ENCODE assay signal across 24 cellular contexts in the genomic region with DNA sequence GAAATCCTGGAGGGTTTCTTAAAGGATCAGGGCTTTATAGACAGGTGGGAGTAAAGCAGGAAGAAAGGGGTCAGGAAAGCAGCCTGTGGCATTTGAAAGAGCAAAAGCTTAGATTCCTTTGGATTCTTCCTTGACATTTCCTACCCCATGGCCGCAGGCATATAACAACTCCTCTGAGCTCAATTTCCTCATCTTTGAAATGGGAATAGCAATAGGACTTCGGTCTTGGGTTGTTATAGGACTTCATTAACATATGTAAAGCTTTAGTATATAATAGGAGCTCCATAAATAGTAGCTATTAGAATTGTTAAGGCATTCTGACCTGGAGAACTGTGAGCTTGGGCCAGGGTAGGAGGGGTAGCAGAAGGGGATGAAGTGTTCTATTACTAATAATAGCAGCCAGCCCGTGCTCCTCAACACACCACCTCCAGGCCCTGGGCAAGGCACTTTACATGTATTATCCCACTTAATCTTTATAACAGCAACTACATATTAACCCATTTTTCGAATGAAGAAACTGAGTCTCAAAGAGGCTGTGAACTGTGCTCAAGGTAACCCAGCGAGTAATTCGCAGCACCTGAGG. TPM values are rescaled to one million over a fixed set of nuclear protein-coding genes. Genes with fewer than 3 reads are reported as not detected.
DNase-seq lines count a peak whose midpoint lies in the region; ATAC-seq and TF ChIP-seq lines count a peak whose summit lies in the region.
"Had no signal": no experiment of that assay in that cellular context is flagged by ENCODE, and none has a peak within 500 bp of the region (broad histone marks: within the 10 kb centered on the region; RNA-seq: fewer than 3 reads in every experiment).

No MANE protein-coding gene starts in this region.

- no peaks in the 10 kb centered on the region for H3K27me3 ChIP-seq in cardiac muscle cell
- H3K27me3 ChIP-seq in lower lobe of right lung (ENCODE audit: low read depth) = no peaks in the 10 kb centered on the region
- no peaks in the 10 kb centered on the region for H3K27me3 ChIP-seq in thoracic aorta (replicated peaks; ENCODE audit: insufficient read depth)
- H3K27me3 ChIP-seq in suprapubic skin = no peaks in the 10 kb centered on the region
- H3K27me3 ChIP-seq: foreskin keratinocyte, Peyer's patch, tibial nerve had no signal

- H3K36me3 Mint-ChIP-seq in WTC11 = no peaks in the 10 kb centered on the region
- H3K36me3 Mint-ChIP-seq: activated naive CD4-positive, alpha-beta T cell treated with anti-CD3 and anti-CD28 coated beads, Interleukin-2, amount 50 U/mL, for 72 hours; natural killer cell treated with Interleukin-12 subunit alpha and Interleukin-12 subunit beta and Interleukin-15 and Interleukin-18, amount 100 ng/mL, for 72 hours had no signal

- H3K4me1 ChIP-seq in cardiac muscle cell (ENCODE audit: low read depth) (peaks cover 45% of the 10 kb centered on the region), lower lobe of right lung (peaks cover 49% of the 10 kb centered on the region), thoracic aorta (ENCODE audit: control insufficient read depth in 1 of 2, low read depth in 2 of 2) (peaks cover 36 to 56% of the 10 kb centered on the region in 2 donors), suprapubic skin (peaks cover 47% of the 10 kb centered on the region)

- intact Hi-C loops in Right ventricle myocardium inferior (cut with DNase I) = loop anchor here (5.0 kb wide), 2 partner anchors 38 to 58 kb away; no protein-coding TSS in a partner anchor
- intact Hi-C loops in lower lobe of right lung (cut with DNase I) = no loop called here

- H3K9me3 Mint-ChIP-seq in WTC11 = no peaks in the 10 kb centered on the region
- H3K9me3 Mint-ChIP-seq: activated naive CD4-positive, alpha-beta T cell treated with anti-CD3 and anti-CD28 coated beads, Interleukin-2, amount 50 U/mL, for 72 hours; natural killer cell treated with Interleukin-12 subunit alpha and Interleukin-12 subunit beta and Interleukin-15 and Interleukin-18, amount 100 ng/mL, for 72 hours; T-helper 2 cell treated with Interferon-gamma antibody and Interleukin-4, amounts not matched to agents 5 μg/mL and 100 μg/mL, for 36 hours had no signal

- TF ChIP-seq CTCF in cardiac muscle cell (IDR thresholded peaks at IDR 0.05; ENCODE audit: low read depth, low read length) = no peak
- no peak for TF ChIP-seq CTCF in WTC11 (IDR thresholded peaks at IDR 0.05)
- no peak for TF ChIP-seq CTCF in lower lobe of right lung (IDR thresholded peaks at IDR 0.05)
- no peak for TF ChIP-seq CTCF in thoracic aorta (IDR thresholded peaks at IDR 0.05)
- no peak for TF ChIP-seq CTCF in suprapubic skin (IDR thresholded peaks at IDR 0.05)
- no peak for TF ChIP-seq CTCF in GM10248 (IDR thresholded peaks at IDR 0.05; ENCODE audit: control extremely low read depth, extremely low read depth, low read depth, missing control alignments)

- POLR2A ChIA-PET in WTC11 (lab: Charles Lee) = interaction anchor here (0.6 to 1.2 kb wide), 2 partner anchors 11 to 361 kb away, joined by 4 read pairs; partner anchors contain the start of gene ZFP36L2
- POLR2A ChIA-PET in GM10248 (lab: Yijun Ruan, JAX) = no interaction called here

- peak overlapping the region; percentile 94 for H3K27ac Mint-ChIP-seq in WTC11
- H3K27ac Mint-ChIP-seq: activated naive CD4-positive, alpha-beta T cell treated with anti-CD3 and anti-CD28 coated beads, Interleukin-2, amount 50 U/mL, for 72 hours; natural killer cell treated with Interleukin-12 subunit alpha and Interleukin-12 subunit beta and Interleukin-15 and Interleukin-18, amount 100 ng/mL, for 72 hours; T-helper 2 cell treated with Interferon-gamma antibody and Interleukin-4, amounts not matched to agents 5 μg/mL and 100 μg/mL, for 36 hours had no signal

- no peak for TF ChIP-seq POLR2A in suprapubic skin (IDR thresholded peaks at IDR 0.05)

- no peak for DNase-seq in cardiac muscle cell (ENCODE audit: low read depth in 1 of 2, low spot score in 1 of 2)
- DNase-seq in Right ventricle myocardium inferior (ENCODE audit: missing footprints) = no peak
- DNase-seq in WTC11 (ENCODE audit: low spot score) = no peak
- DNase-seq in lower lobe of right lung = peak; percentile 3
- DNase-seq in thoracic aorta (ENCODE audit: low spot score) = no peak
- no peak for DNase-seq in suprapubic skin (ENCODE audit: low spot score in 2 of 2)
- no peak for DNase-seq in GM10248 (ENCODE audit: extremely low spot score)
- DNase-seq: activated CD4-positive, alpha-beta T cell treated with anti-CD3 and anti-CD28 coated beads, Interleukin-2, amount 50 U/mL, for 1 hour; Caco-2; cerebellar nuclear complex; foreskin keratinocyte; GOT3; NCI-H2081 treated with DMSO at 0.1 percent for 48 hours; NCI-H510A treated with DMSO at 0.1 percent for 48 hours; Peyer's patch; stimulated activated naive CD4-positive, alpha-beta T cell; WERI-Rb-1 had no signal

- H3K4me3 Mint-ChIP-seq in WTC11 = no peak overlapping the region
- H3K4me3 Mint-ChIP-seq: natural killer cell treated with Interleukin-12 subunit alpha and Interleukin-12 subunit beta and Interleukin-15 and Interleukin-18, amount 100 ng/mL, for 72 hours; T-helper 2 cell treated with Interferon-gamma antibody and Interleukin-4, amounts not matched to agents 5 μg/mL and 100 μg/mL, for 36 hours had no signal

- H3K36me3 ChIP-seq in cardiac muscle cell (no peaks in the 10 kb centered on the region), lower lobe of right lung (no peaks in the 10 kb centered on the region), thoracic aorta (no peaks in the 10 kb centered on the region), suprapubic skin (no peaks in the 10 kb centered on the region)
- H3K36me3 ChIP-seq: Peyer's patch, prostate gland, tibial nerve, WERI-Rb-1 had no signal

- no peak for ATAC-seq in Right ventricle myocardium inferior
- ATAC-seq in WTC11 = no peak
- ATAC-seq in lower lobe of right lung = no peak
- no peak for ATAC-seq in thoracic aorta (ENCODE audit: insufficient number of reproducible peaks, low FRiP score, low read depth)
- no peak for ATAC-seq in HG03095 (IDR thresholded peaks at IDR 0.05; ENCODE audit: unreplicated experiment)
- ATAC-seq: activated naive CD4-positive, alpha-beta T cell treated with anti-CD3 and anti-CD28 coated beads, Interleukin-2, amount 50 U/mL, for 72 hours; foreskin keratinocyte; natural killer cell treated with Interleukin-12 subunit alpha and Interleukin-12 subunit beta and Interleukin-15 and Interleukin-18, amount 100 ng/mL, for 72 hours had no signal

- 88% methylated on average over 6 of the region's 6 CpGs for WGBS in suprapubic skin

- H3K9me3 ChIP-seq in cardiac muscle cell (ENCODE audit: low read depth) (no peaks in the 10 kb centered on the region), lower lobe of right lung (no peaks in the 10 kb centered on the region), thoracic aorta (no peaks in the 10 kb centered on the region), suprapubic skin (no peaks in the 10 kb centered on the region)
- H3K9me3 ChIP-seq: Caco-2, Peyer's patch, prostate gland, tibial nerve had no signal

- H3K27ac ChIP-seq in cardiac muscle cell (peak overlapping the region; percentile 77), lower lobe of right lung (no peak overlapping the region), thoracic aorta (peak overlapping the region; percentile 76 to 98), suprapubic skin (no peak overlapping the region)
- H3K27ac ChIP-seq: 22Rv1, foreskin keratinocyte, Peyer's patch, prostate gland, WERI-Rb-1 had no signal

- H3K4me1 Mint-ChIP-seq in WTC11 = peaks cover 66% of the 10 kb centered on the region

- H3K27me3 Mint-ChIP-seq in WTC11 (ENCODE audit: low read depth) = no peaks in the 10 kb centered on the region
- H3K27me3 Mint-ChIP-seq: natural killer cell treated with Interleukin-12 subunit alpha and Interleukin-12 subunit beta and Interleukin-15 and Interleukin-18, amount 100 ng/mL, for 72 hours had no signal

- H3K4me3 ChIP-seq in cardiac muscle cell = no peak overlapping the region
- H3K4me3 ChIP-seq in lower lobe of right lung = no peak overlapping the region
- no peak overlapping the region for H3K4me3 ChIP-seq in thoracic aorta
- no peak overlapping the region for H3K4me3 ChIP-seq in suprapubic skin
- H3K4me3 ChIP-seq: Peyer's patch, prostate gland, tibial nerve had no signal

- CTCF ChIA-PET in WTC11 (lab: Charles Lee) (interaction anchor here (0.6 to 4.1 kb wide), 9 partner anchors 9 to 357 kb away, joined by 3 to 29 read pairs (median 8); partner anchors contain the start of gene ZFP36L2), GM10248 (lab: Yijun Ruan, JAX) (interaction anchor here (0.7 to 1.2 kb wide), 6 partner anchors 9 to 362 kb away, joined by 3 to 5 read pairs (median 4); no protein-coding TSS in a partner anchor)

- no peak for TF ChIP-seq EP300 in suprapubic skin (IDR thresholded peaks at IDR 0.05)

TF ChIP-seq in WTC11, 78 proteins besides CTCF, POLR2A, EP300 and RAD21 (continues in another document):
- TF ChIP-seq KAT7 (CRISPR knock-in tag; IDR thresholded peaks at IDR 0.05; ENCODE audit: borderline replicate concordance) (no peak), ZSCAN18 (CRISPR knock-in tag; IDR thresholded peaks at IDR 0.05) (no peak)
- TF ChIP-seq, protein P1, sequence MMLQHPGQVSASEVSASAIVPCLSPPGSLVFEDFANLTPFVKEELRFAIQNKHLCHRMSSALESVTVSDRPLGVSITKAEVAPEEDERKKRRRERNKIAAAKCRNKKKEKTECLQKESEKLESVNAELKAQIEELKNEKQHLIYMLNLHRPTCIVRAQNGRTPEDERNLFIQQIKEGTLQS (CRISPR knock-in tag; conservative IDR thresholded peaks at IDR 0.05) = no peak

RNA-seq across cellular contexts. Expression of gene ZFP36L2, which starts 10.6 kb away (rescaled TPM):
- total RNA-seq in cardiac muscle cell = 20.3 and 27.6 TPM in 2 replicates
- 73.9 and 88.4 TPM in 2 replicates for polyA plus RNA-seq in cardiac muscle cell
- total RNA-seq in Right ventricle myocardium inferior = 51.1 TPM
- total RNA-seq in WTC11 (2021) = 50.4 to 63.4 TPM (median 61.6 TPM) in 3 replicates
- 136 TPM for total RNA-seq in lower lobe of right lung
- 100 to 1,000 TPM; 172 to 197 TPM for total RNA-seq in thoracic aorta
- total RNA-seq in suprapubic skin = 100 to 1,000 TPM; 198 to 238 (median 223) TPM

Comparison
In these comparisons a context has a peak if more than half of its experiments do, and no peak if none do; other contexts are left out.
1. H3K27ac ChIP-seq: peak in cardiac muscle cell (single experiment) and thoracic aorta (2 of 2); none in lower lobe of right lung (single experiment) and suprapubic skin (single experiment).